In genomic region chr19:41261474-41262190, GRCh38 we compare ENCODE assay signal across 8 cellular contexts. TPM values are rescaled to one million over a fixed set of nuclear protein-coding genes. Genes with fewer than 3 reads are reported as not detected.
DNase-seq lines count a peak whose midpoint lies in the region; ATAC-seq lines count a peak whose summit lies in the region.

No MANE protein-coding gene starts in this region.

- H3K4me3 ChIP-seq in HUES6 (ENCODE audit: low read depth, low read length) (peak overlapping the region; percentile 83), iPS-18a (ENCODE audit: low read length) (peak overlapping the region; percentile 92)

- peak overlapping the region; percentile 99 to 100 for H3K27ac Mint-ChIP-seq in activated naive CD4-positive, alpha-beta T cell treated with anti-CD3 and anti-CD28 coated beads, Interleukin-2, amount 50 U/mL, for 72 hours
- peak overlapping the region; percentile 100 for H3K27ac Mint-ChIP-seq in stimulated activated naive B cell treated with anti-CD40 and anti-IgM and Interleukin-4, amounts not matched to agents 10 μg/mL and 1 μg/mL and 100 μg/mL, for 72 hours

- H3K27me3 ChIP-seq in HUES6 (ENCODE audit: control insufficient read depth, insufficient read depth, low read length) = no peaks in the 10 kb centered on the region
- H3K27me3 ChIP-seq in iPS-18a (ENCODE audit: control insufficient read depth, insufficient read depth, low read length) = no peaks in the 10 kb centered on the region

- H3K27me3 Mint-ChIP-seq in stimulated activated naive B cell treated with anti-CD40 and anti-IgM and Interleukin-4, amounts not matched to agents 10 μg/mL and 1 μg/mL and 100 μg/mL, for 72 hours = no peaks in the 10 kb centered on the region

- ATAC-seq in activated naive CD4-positive, alpha-beta T cell treated with anti-CD3 and anti-CD28 coated beads, Interleukin-2, amount 50 U/mL, for 72 hours = no peak
- ATAC-seq in stimulated activated naive B cell treated with anti-CD40 and anti-IgM and Interleukin-4, amounts not matched to agents 10 μg/mL and 1 μg/mL and 100 μg/mL, for 72 hours (replicated peaks) = no peak

- H3K36me3 ChIP-seq in HUES6 (ENCODE audit: control insufficient read depth, insufficient read depth, low read length) (peaks cover 31% of the 10 kb centered on the region), iPS-18a (ENCODE audit: control insufficient read depth, low read depth, low read length) (peaks cover 11% of the 10 kb centered on the region)

- H3K9ac ChIP-seq in HUES6 (ENCODE audit: low read length) = peak overlapping the region; percentile 44
- no peak overlapping the region for H3K9ac ChIP-seq in iPS-18a (ENCODE audit: low read length)

- peaks cover 20 to 25% of the 10 kb centered on the region in 2 donors for H3K36me3 Mint-ChIP-seq in activated naive CD4-positive, alpha-beta T cell treated with anti-CD3 and anti-CD28 coated beads, Interleukin-2, amount 50 U/mL, for 72 hours
- H3K36me3 Mint-ChIP-seq in stimulated activated naive B cell treated with anti-CD40 and anti-IgM and Interleukin-4, amounts not matched to agents 10 μg/mL and 1 μg/mL and 100 μg/mL, for 72 hours = peaks cover 15% of the 10 kb centered on the region in 2 donors

- H3K4me3 Mint-ChIP-seq in stimulated activated naive B cell treated with anti-CD40 and anti-IgM and Interleukin-4, amounts not matched to agents 10 μg/mL and 1 μg/mL and 100 μg/mL, for 72 hours = peak overlapping the region; percentile 95 to 100

- no peaks in the 10 kb centered on the region for H3K9me3 Mint-ChIP-seq in activated naive CD4-positive, alpha-beta T cell treated with anti-CD3 and anti-CD28 coated beads, Interleukin-2, amount 50 U/mL, for 72 hours
- peaks cover 0 to 1% of the 10 kb centered on the region in 2 donors for H3K9me3 Mint-ChIP-seq in stimulated activated naive B cell treated with anti-CD40 and anti-IgM and Interleukin-4, amounts not matched to agents 10 μg/mL and 1 μg/mL and 100 μg/mL, for 72 hours

- DNase-seq in activated naive CD4-positive, alpha-beta T cell treated with anti-CD3 and anti-CD28 coated beads, Interleukin-2, amount 50 U/mL, for 72 hours (ENCODE audit: low spot score in 2 of 2) = peak in 1 of 2 donors; percentile 7
- no peak for DNase-seq in stimulated activated naive B cell treated with anti-CD40 and anti-IgM and Interleukin-4, amounts not matched to agents 10 μg/mL and 1 μg/mL and 100 μg/mL, for 72 hours
- no peak for DNase-seq in NCI-H524 treated with DMSO at 0.1 percent for 48 hours (lab: John Stamatoyannopoulos, UW)
- no peak for DNase-seq in NCI-H748 treated with DMSO at 0.1 percent for 48 hours (lab: John Stamatoyannopoulos, UW)
- DNase-seq in SIG-M5 treated with dmso at 0.1 percent for 504 hours (lab: John Stamatoyannopoulos, UW; ENCODE audit: unreplicated experiment) = no peak
- DNase-seq in NOMO-1 treated with dmso at 0.1 percent for 144 hours (lab: John Stamatoyannopoulos, UW; ENCODE audit: unreplicated experiment) = no peak

- H3K9me3 ChIP-seq in HUES6 (ENCODE audit: control insufficient read depth, insufficient read depth, low read depth, low read length) (no peaks in the 10 kb centered on the region), iPS-18a (ENCODE audit: control insufficient read depth, low read depth, low read length) (no peaks in the 10 kb centered on the region)

- peaks cover 9% of the 10 kb centered on the region for H3K4me1 ChIP-seq in HUES6 (ENCODE audit: control insufficient read depth, insufficient read depth, low read length)
- peaks cover 3% of the 10 kb centered on the region for H3K4me1 ChIP-seq in iPS-18a (ENCODE audit: control insufficient read depth, low read depth, low read length)

- H3K27ac ChIP-seq in HUES6 (ENCODE audit: low read depth, low read length) = no peak overlapping the region
- H3K27ac ChIP-seq in iPS-18a (ENCODE audit: low read length) = no peak overlapping the region

- peaks cover 19 to 33% of the 10 kb centered on the region in 2 donors for H3K4me1 Mint-ChIP-seq in stimulated activated naive B cell treated with anti-CD40 and anti-IgM and Interleukin-4, amounts not matched to agents 10 μg/mL and 1 μg/mL and 100 μg/mL, for 72 hours

RNA-seq across cellular contexts. Expression of gene HNRNPUL1, which starts 2.5 kb away (rescaled TPM):
- total RNA-seq in activated naive CD4-positive, alpha-beta T cell treated with anti-CD3 and anti-CD28 coated beads, Interleukin-2, amount 50 U/mL, for 72 hours = 100 to 1,000 TPM; 286 to 496 TPM

RNA-seq across cellular contexts. Expression of gene AXL, which starts 42.6 kb away (rescaled TPM):
- under 1 TPM in 1 of 2 donors, not detected in 1; 0.74 TPM for total RNA-seq in activated naive CD4-positive, alpha-beta T cell treated with anti-CD3 and anti-CD28 coated beads, Interleukin-2, amount 50 U/mL, for 72 hours

RNA-seq across cellular contexts. Expression of gene CCDC97, which starts 48.3 kb away (rescaled TPM):
- 10 to 100 TPM; 24.7 to 43.1 TPM for total RNA-seq in activated naive CD4-positive, alpha-beta T cell treated with anti-CD3 and anti-CD28 coated beads, Interleukin-2, amount 50 U/mL, for 72 hours
